Comparison of ENCODE assay signal across 11 cellular contexts in genomic region chr5:41863871-41864486, GRCh38. TPM values are rescaled to one million over a fixed set of nuclear protein-coding genes. Genes with fewer than 3 reads are reported as not detected.
DNase-seq lines count a peak whose midpoint lies in the region; ATAC-seq, FAIRE-seq and TF ChIP-seq lines count a peak whose summit lies in the region.
"Had no signal": no experiment of that assay in that cellular context is flagged by ENCODE, and none has a peak within 500 bp of the region (broad histone marks: within the 10 kb centered on the region; RNA-seq: fewer than 3 reads in every experiment).

No MANE protein-coding gene starts in this region.

- peaks cover 28% of the 10 kb centered on the region for H3K36me3 ChIP-seq in CD4-positive, CD25-positive, alpha-beta regulatory T cell (ENCODE audit: control insufficient read depth, insufficient read depth, low read length)
- H3K36me3 ChIP-seq in spleen = peaks cover 0 to 35% (median 22%) of the 10 kb centered on the region in 6 donors

- no peak for TF ChIP-seq POLR2A in spleen (IDR thresholded peaks at IDR 0.05)

- peak overlapping the region in 2 of 4 donors; percentile 1 to 22 for H3K4me3 Mint-ChIP-seq in CD4-positive, CD25-positive, alpha-beta regulatory T cell

- H3K9me3 Mint-ChIP-seq in CD4-positive, CD25-positive, alpha-beta regulatory T cell = no peaks in the 10 kb centered on the region

- no peak for TF ChIP-seq CTCF in cardiac fibroblast (IDR thresholded peaks at IDR 0.05; ENCODE audit: low read depth, low read length)
- no peak for TF ChIP-seq CTCF in spleen (IDR thresholded peaks at IDR 0.05 in 8 of 11, conservative IDR thresholded peaks at IDR 0.05 in 3 of 11)

- peaks cover 47 to 69% (median 61%) of the 10 kb centered on the region in 4 donors for H3K4me1 Mint-ChIP-seq in CD4-positive, CD25-positive, alpha-beta regulatory T cell

- H3K4me1 ChIP-seq in CD4-positive, CD25-positive, alpha-beta regulatory T cell (ENCODE audit: control insufficient read depth, insufficient read depth, low read length, poor library complexity, severe bottlenecking) = peaks cover 34% of the 10 kb centered on the region
- peaks cover 3 to 36% (median 5%) of the 10 kb centered on the region in 6 donors for H3K4me1 ChIP-seq in spleen

- H3K27ac Mint-ChIP-seq in CD4-positive, CD25-positive, alpha-beta regulatory T cell = peak overlapping the region in 2 of 3 donors; percentile 33 to 37

- no peak for ATAC-seq in CD4-positive, CD25-positive, alpha-beta regulatory T cell (ENCODE audit: low read depth in 2 of 2)
- ATAC-seq in HG03159 (IDR thresholded peaks at IDR 0.05; ENCODE audit: unreplicated experiment) = peak; percentile 59

- DNase-seq in CD4-positive, CD25-positive, alpha-beta regulatory T cell = no peak
- DNase-seq in GM19239 (ENCODE audit: insufficient read length, low spot score) = no peak
- peak; percentile 15 to 61 for DNase-seq in cardiac fibroblast (ENCODE audit: low read depth in 2 of 2)
- no peak for DNase-seq in HK-2 (ENCODE audit: unreplicated experiment)
- DNase-seq in cortex of kidney (lab: John Stamatoyannopoulos, UW) = no peak
- no peak for DNase-seq in spleen
- DNase-seq in occipital lobe (lab: John Stamatoyannopoulos, UW) = no peak
- DNase-seq: effector CD4-positive, alpha-beta T cell; NCI-H2029 treated with DMSO at 0.1 percent for 48 hours; WERI-Rb-1 had no signal

- H3K27me3 ChIP-seq in CD4-positive, CD25-positive, alpha-beta regulatory T cell (ENCODE audit: control insufficient read depth, insufficient read depth, low read length) = no peaks in the 10 kb centered on the region
- no peaks in the 10 kb centered on the region for H3K27me3 ChIP-seq in spleen (replicated peaks in 1 of 7)

- H3K27ac ChIP-seq in CD4-positive, CD25-positive, alpha-beta regulatory T cell (ENCODE audit: insufficient read depth, low read length, poor library complexity, severe bottlenecking) = no peak overlapping the region
- H3K27ac ChIP-seq in spleen = no peak overlapping the region
- H3K27ac ChIP-seq: WERI-Rb-1 had no signal

- intact Hi-C loops in spleen (cut with DNase I; ENCODE audit: low total_unique reads) = loop anchor here (10.0 kb wide), 2 partner anchors 901 to 1021 kb away; no protein-coding TSS in a partner anchor

- H3K36me3 Mint-ChIP-seq in CD4-positive, CD25-positive, alpha-beta regulatory T cell = peaks cover 6% of the 10 kb centered on the region

- H3K27me3 Mint-ChIP-seq in CD4-positive, CD25-positive, alpha-beta regulatory T cell = no peaks in the 10 kb centered on the region

- H3K4me3 ChIP-seq in CD4-positive, CD25-positive, alpha-beta regulatory T cell (ENCODE audit: low read depth, low read length) = peak overlapping the region; percentile 16
- no peak overlapping the region for H3K4me3 ChIP-seq in cardiac fibroblast (replicated peaks in 1 of 2; ENCODE audit: low read depth in 2 of 2, low read length in 2 of 2)
- H3K4me3 ChIP-seq in spleen = no peak overlapping the region

- peak; percentile 83 for FAIRE-seq in GM19239 (lab: Jason Lieb, UNC)

- no peaks in the 10 kb centered on the region for H3K9me3 ChIP-seq in CD4-positive, CD25-positive, alpha-beta regulatory T cell (ENCODE audit: control insufficient read depth in 2 of 2, low read length in 2 of 2)
- no peaks in the 10 kb centered on the region for H3K9me3 ChIP-seq in spleen

RNA-seq across cellular contexts. Expression of gene OXCT1, which starts 6.2 kb away (rescaled TPM):
- 27.4 TPM for total RNA-seq in CD4-positive, CD25-positive, alpha-beta regulatory T cell
- 10 to 100 TPM; 22.3 to 31.3 (median 29.6) TPM for polyA plus RNA-seq in CD4-positive, CD25-positive, alpha-beta regulatory T cell
- total RNA-seq in spleen (10 to 100 TPM; 11.0 to 16.7 (median 14.2) TPM), occipital lobe (63.0 TPM)
- 10 to 100 TPM in 2 of 3 donors, 1 to 10 TPM in 1; 7.0 to 11.9 (median 10.1) TPM for polyA plus RNA-seq in spleen

RNA-seq across cellular contexts. Expression of gene RIMOC1, which starts 40.2 kb away (rescaled TPM):
- 13.7 TPM for total RNA-seq in CD4-positive, CD25-positive, alpha-beta regulatory T cell
- polyA plus RNA-seq in CD4-positive, CD25-positive, alpha-beta regulatory T cell = 10 to 100 TPM; 11.2 to 12.5 (median 11.7) TPM
- total RNA-seq in spleen (10 to 100 TPM; 20.4 to 29.3 (median 23.5) TPM), occipital lobe (25.0 TPM)
- polyA plus RNA-seq in spleen = 1 to 10 TPM; 4.5 to 7.0 (median 5.3) TPM

Comparison
In these comparisons a context has a peak if more than half of its experiments do, and no peak if none do; other contexts are left out.
1. DNase-seq: peak in cardiac fibroblast (2 of 2); none in CD4-positive, CD25-positive, alpha-beta regulatory T cell (0 of 3), GM19239 (single experiment), HK-2 (single experiment), cortex of kidney (single experiment), spleen (single experiment) and occipital lobe (single experiment).